ENCODE assay signal across 8 cellular contexts in genomic region chr19:4791183-4792018, GRCh38. TPM values are rescaled to one million over a fixed set of nuclear protein-coding genes. Genes with fewer than 3 reads are reported as not detected.
DNase-seq lines count a peak whose midpoint lies in the region; ATAC-seq and TF ChIP-seq lines count a peak whose summit lies in the region.

TSS of gene FEM1A (plus strand) at chr19:4791734. CDS start at chr19:4791855, 121 bp downstream.

- peak within 1 kb of the TSS; percentile 72 to 81 for H3K9ac ChIP-seq in mucosa of rectum (ENCODE audit: low read depth in 1 of 2, low read length in 2 of 2)

- no peaks in the 10 kb centered on the region for H3K27me3 ChIP-seq in mucosa of rectum (ENCODE audit: control insufficient read depth in 2 of 2, insufficient read depth in 2 of 2, low read length in 2 of 2)

- H3K27me3 Mint-ChIP-seq in activated T-cell treated with anti-CD3 and anti-CD28 coated beads, Interleukin-2, amount 50 U/mL, for 24 hours: no peaks in the 10 kb centered on the region

- H3K27ac Mint-ChIP-seq in activated T-cell treated with anti-CD3 and anti-CD28 coated beads, Interleukin-2, amount 50 U/mL, for 24 hours: peak within 1 kb of the TSS; percentile 96

- peaks cover 20 to 24% of the 10 kb centered on the region in 2 donors for H3K36me3 ChIP-seq in mucosa of rectum (ENCODE audit: control insufficient read depth in 2 of 2, insufficient read depth in 2 of 2, low read length in 2 of 2)

- H3K4me3 ChIP-seq in mucosa of rectum (ENCODE audit: low read length in 2 of 2): peak within 1 kb of the TSS; percentile 76 to 84

- H3K4me1 ChIP-seq in mucosa of rectum (ENCODE audit: control insufficient read depth in 2 of 2, insufficient read depth in 2 of 2, low read length in 2 of 2): peaks cover 19% of the 10 kb centered on the region in 2 donors

- DNase-seq in DMS79 treated with DMSO at 0.1 percent for 48 hours (lab: John Stamatoyannopoulos, UW) (peak; percentile 100), KG1 (lab: John Stamatoyannopoulos, UW) (peak; percentile 100), erythroblast (lab: John Stamatoyannopoulos, UW) (peak; percentile 100)
- peak; percentile 97 for DNase-seq in activated T-cell treated with anti-CD3 and anti-CD28 coated beads, Interleukin-2, amount 50 U/mL, for 24 hours
- DNase-seq in stimulated activated CD8-positive, alpha-beta memory T cell treated with anti-CD3 and anti-CD28 coated beads, Interleukin-4, amount 100 ng/mL, for 48 hours: peak; percentile 98

- no peaks in the 10 kb centered on the region for H3K9me3 ChIP-seq in mucosa of rectum (ENCODE audit: control insufficient read depth in 2 of 2, low read length in 2 of 2)

- no peaks in the 10 kb centered on the region for H3K9me3 Mint-ChIP-seq in activated T-cell treated with anti-CD3 and anti-CD28 coated beads, Interleukin-2, amount 50 U/mL, for 24 hours

- peak within 1 kb of the TSS; percentile 85 to 86 for H3K27ac ChIP-seq in mucosa of rectum (ENCODE audit: low read depth in 2 of 2, low read length in 2 of 2)

- peak within 1 kb of the TSS; percentile 88 for H3K4me3 Mint-ChIP-seq in activated T-cell treated with anti-CD3 and anti-CD28 coated beads, Interleukin-2, amount 50 U/mL, for 24 hours

- H3K36me3 Mint-ChIP-seq in activated T-cell treated with anti-CD3 and anti-CD28 coated beads, Interleukin-2, amount 50 U/mL, for 24 hours (ENCODE audit: low read depth): peaks cover 43% of the 10 kb centered on the region

- peaks cover 39% of the 10 kb centered on the region for H3K4me1 Mint-ChIP-seq in activated T-cell treated with anti-CD3 and anti-CD28 coated beads, Interleukin-2, amount 50 U/mL, for 24 hours (ENCODE audit: low read depth)

- ATAC-seq in GM21723 (IDR thresholded peaks at IDR 0.05; ENCODE audit: unreplicated experiment): peak; percentile 96

- TF ChIP-seq POLR2A in erythroblast (IDR thresholded peaks at IDR 0.05; ENCODE audit: low read length): peak; percentile 83

TF ChIP-seq in PFSK-1, 5 proteins besides CTCF, POLR2A, EP300 and RAD21:
- TF ChIP-seq FOXP2 (optimal IDR thresholded peaks at IDR 0.05; ENCODE audit: borderline replicate concordance, extremely low read depth, extremely low read length, insufficient read depth): no peak
- no peak for TF ChIP-seq SIN3A (IDR thresholded peaks at IDR 0.05; ENCODE audit: borderline replicate concordance, insufficient read depth, low read length)
- peak; percentile 67 to 71; a peak in 3 of 4 replicates for TF ChIP-seq REST (IDR thresholded peaks at IDR 0.05; ENCODE audit: insufficient read depth in 1 of 2, low read depth in 2 of 2, low read length in 2 of 2)
- TF ChIP-seq TAF1 (IDR thresholded peaks at IDR 0.05; ENCODE audit: borderline replicate concordance, insufficient read depth, low read length): peak; percentile 89
- TF ChIP-seq POLR2AphosphoS5 (IDR thresholded peaks at IDR 0.05; ENCODE audit: low read depth, low read length): peak; percentile 74

RNA-seq across cellular contexts. Expression of gene FEM1A, which starts in this region (rescaled TPM):
- polyA plus RNA-seq in PFSK-1 (2012; ENCODE audit: insufficient read length, low read depth): 3.8 TPM

Comparison
In these comparisons a context has a peak if more than half of its experiments do, and no peak if none do; other contexts are left out.
1. Peak in every context shown above with its lines: DNase-seq, ATAC-seq, H3K4me3 ChIP-seq and H3K27ac ChIP-seq.